9 cellular contexts compared by ENCODE assay signal in genomic region chr6:37691904-37692806, GRCh38. TPM values are rescaled to one million over a fixed set of nuclear protein-coding genes. Genes with fewer than 3 reads are reported as not detected.
DNase-seq lines count a peak whose midpoint lies in the region; ATAC-seq, FAIRE-seq and TF ChIP-seq lines count a peak whose summit lies in the region.
"Had no signal": no experiment of that assay in that cellular context is flagged by ENCODE, and none has a peak within 500 bp of the region (broad histone marks: within the 10 kb centered on the region; RNA-seq: fewer than 3 reads in every experiment).

No MANE protein-coding gene starts in this region.

- DNase-seq in NCI-H2029 (lab: John Stamatoyannopoulos, UW) (peak; percentile 50), NCI-H2029 treated with DMSO at 0.1 percent for 48 hours (lab: John Stamatoyannopoulos, UW) (no peak), KBM-7 (peak; percentile 83), RWPE1 (ENCODE audit: low spot score) (peak; percentile 74), activated gamma-delta T cell (lab: John Stamatoyannopoulos, UW) (peak; percentile 44), pancreas (peak; percentile 37 to 93 (median 78)), type B pancreatic cell (ENCODE audit: extremely low spot score, unreplicated experiment) (peak; percentile 85)

- H3K36me3 Mint-ChIP-seq in type B pancreatic cell: no peaks in the 10 kb centered on the region

- peaks cover 18% of the 10 kb centered on the region for H3K4me1 Mint-ChIP-seq in type B pancreatic cell (ENCODE audit: unreplicated experiment)

- intact Hi-C loops in pancreas (cut with DNase I): loop anchor here in 2 of 3 donors (5.0 kb wide), 2 partner anchors 210 to 370 kb away; no protein-coding TSS in a partner anchor

- CTCF ChIA-PET in RWPE1 (lab: Yijun Ruan, JAX): interaction anchor here (0.5 to 1.9 kb wide), 20 partner anchors 10 to 1243 kb away, joined by 3 to 13 read pairs (median 4); no protein-coding TSS in a partner anchor

- H3K27ac ChIP-seq in RWPE1 (no peak overlapping the region), gastroesophageal sphincter (no peak overlapping the region), pancreas (no peak overlapping the region)
- H3K27ac ChIP-seq: BLaER1 treated with 17β-estradiol and CSF1 and Interleukin-3, amounts not matched to agents 10 nM and 100 nM had no signal

- peak; percentile 91 for TF ChIP-seq CTCF in RWPE1 (conservative IDR thresholded peaks at IDR 0.05; ENCODE audit: low read depth)
- TF ChIP-seq CTCF in gastroesophageal sphincter (IDR thresholded peaks at IDR 0.05): peak; percentile 88 to 98 (median 96)
- TF ChIP-seq CTCF in pancreas (IDR thresholded peaks at IDR 0.05): peak; percentile 90 to 96 (median 92)
- peak; percentile 97 for TF ChIP-seq CTCF in type B pancreatic cell (conservative IDR thresholded peaks at IDR 0.05)

- H3K27ac Mint-ChIP-seq in type B pancreatic cell: no peak overlapping the region

- POLR2A ChIA-PET in RWPE1 (lab: Yijun Ruan, JAX; ENCODE audit: low non-redundant PET): interaction anchor here (0.6 kb wide), 1 partner anchor 656 kb away, joined by 3 read pairs; no protein-coding TSS in a partner anchor

- no peaks in the 10 kb centered on the region for H3K9me3 Mint-ChIP-seq in type B pancreatic cell

- H3K36me3 ChIP-seq in gastroesophageal sphincter (no peaks in the 10 kb centered on the region), pancreas (no peaks in the 10 kb centered on the region)
- H3K36me3 ChIP-seq: BLaER1 treated with 17β-estradiol and CSF1 and Interleukin-3, amounts not matched to agents 10 nM and 100 nM had no signal

- no peak for FAIRE-seq in pancreas (lab: Jason Lieb, UNC)

- H3K9me3 ChIP-seq in gastroesophageal sphincter (no peaks in the 10 kb centered on the region), pancreas (no peaks in the 10 kb centered on the region)
- H3K9me3 ChIP-seq: BLaER1 treated with 17β-estradiol and CSF1 and Interleukin-3, amounts not matched to agents 10 nM and 100 nM had no signal

- 63 to 70% methylated on average over 2 to 4 of the region's 18 CpGs for WGBS in gastroesophageal sphincter (ENCODE audit: low coverage in 1 of 2), 2 donors
- WGBS in pancreas, 2 donors: 20 to 27% methylated on average over 17 to 18 of the region's 18 CpGs

- H3K4me1 ChIP-seq in gastroesophageal sphincter (peaks cover 0 to 35% (median 18%) of the 10 kb centered on the region in 3 donors), pancreas (peaks cover 0 to 8% (median 7%) of the 10 kb centered on the region in 3 donors)

- peaks cover 59% of the 10 kb centered on the region for H3K27me3 Mint-ChIP-seq in type B pancreatic cell

- no peak for TF ChIP-seq POLR2A in gastroesophageal sphincter (IDR thresholded peaks at IDR 0.05)

- ATAC-seq in gastroesophageal sphincter: peak; percentile 62
- peak; percentile 80 to 91 (median 90) for ATAC-seq in pancreas

- no peak overlapping the region for H3K4me3 Mint-ChIP-seq in type B pancreatic cell

- H3K4me3 ChIP-seq in gastroesophageal sphincter (no peak overlapping the region), pancreas (no peak overlapping the region)
- H3K4me3 ChIP-seq: BLaER1 treated with 17β-estradiol and CSF1 and Interleukin-3, amounts not matched to agents 10 nM and 100 nM had no signal

- in situ Hi-C loops in KBM-7 (cut with MboI; ENCODE audit: low pct_unique_long_range_greater_than_20kb, low sequenced_read_pairs): no loop called here

- H3K27me3 ChIP-seq in gastroesophageal sphincter (peaks cover 3% of the 10 kb centered on the region), pancreas (peaks cover 0 to 5% (median 0%) of the 10 kb centered on the region in 4 donors)

- TF ChIP-seq EP300 in gastroesophageal sphincter (IDR thresholded peaks at IDR 0.05): no peak

RNA-seq across cellular contexts. Expression of gene MDGA1, which starts 5.5 kb away (rescaled TPM):
- total RNA-seq in gastroesophageal sphincter: 1 to 10 TPM in 3 of 4 donors, under 1 TPM in 1; 0.93 to 8.5 (median 3.7) TPM
- 1 to 10 TPM in 2 of 6 donors, under 1 TPM in 4; 0.09 to 3.4 (median 0.36) TPM for total RNA-seq in pancreas
- 1 to 10 TPM in 1 of 2 donors, under 1 TPM in 1; 0.91 to 1.3 TPM for polyA plus RNA-seq in pancreas
- total RNA-seq in type B pancreatic cell (ENCODE audit: low replicate concordance): 10.8 and 24.9 TPM in 2 replicates
